ENCODE assay signal across 26 cellular contexts in the genomic region with DNA sequence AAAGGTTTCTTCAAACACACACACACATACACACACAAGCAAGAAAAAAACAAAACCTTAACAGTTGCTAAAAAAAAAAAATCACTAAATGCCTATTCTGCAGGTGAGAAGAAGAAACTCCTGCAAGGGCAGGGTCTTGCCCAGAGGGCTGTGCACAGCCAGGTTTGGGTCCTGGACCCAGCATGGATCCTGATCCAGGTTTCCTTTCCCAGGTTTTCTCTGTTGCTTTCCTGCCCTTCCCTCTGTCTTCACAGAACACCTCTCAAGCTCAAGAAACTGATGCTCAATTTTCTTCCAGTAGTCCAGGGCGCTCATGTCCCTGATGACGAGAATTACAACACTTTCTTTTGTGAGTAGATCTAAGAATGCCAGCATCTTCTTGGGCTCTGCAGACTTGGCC.
DNase-seq lines count a peak whose midpoint lies in the region; ATAC-seq, FAIRE-seq and TF ChIP-seq lines count a peak whose summit lies in the region.
"Had no signal": no experiment of that assay in that cellular context is flagged by ENCODE, and none has a peak within 500 bp of the region (broad histone marks: within the 10 kb centered on the region; RNA-seq: fewer than 3 reads in every experiment).

No MANE protein-coding gene starts in this region.

- POLR2A ChIA-PET in activated B cell treated with CpG ODN at 0.5 μM for 24 hours (lab: Charles Lee): no interaction called here
- POLR2A ChIA-PET in HepG2 (lab: Yijun Ruan, JAX): no interaction called here

- H4K20me1 ChIP-seq in HepG2 (ENCODE audit: insufficient read depth, low read length) (no peaks in the 10 kb centered on the region), GM23248 (ENCODE audit: insufficient read depth) (no peaks in the 10 kb centered on the region)

- intact Hi-C loops in activated B cell treated with CpG ODN at 0.5 μM for 24 hours (cut with micrococcal nuclease): no loop called here
- intact Hi-C loops in HepG2 (cut with micrococcal nuclease; ENCODE audit: unreplicated experiment): no loop called here

- in situ Hi-C loops in HepG2 (cut with HindIII; ENCODE audit: extremely low pct_ligation_motif_present, low pct_unique_long_range_greater_than_20kb) (no loop called here), GM23248 (cut with MboI) (no loop called here)

- H2AFZ ChIP-seq in HepG2 (ENCODE audit: low read length) (no peak overlapping the region), GM23248 (no peak overlapping the region)

- no peaks in the 10 kb centered on the region for H3K9me2 ChIP-seq in GM23248 (ENCODE audit: insufficient read depth)
- H3K9me2 ChIP-seq: SK-N-SH had no signal

- H3K27ac ChIP-seq in HepG2 (ENCODE audit: extremely low read length, insufficient read depth, low read length) (no peak overlapping the region), GM23248 (no peak overlapping the region)
- H3K27ac ChIP-seq: A549, HL-60 had no signal

- no peaks in the 10 kb centered on the region for H3K4me1 ChIP-seq in HepG2 (ENCODE audit: insufficient read depth, low read length)
- no peaks in the 10 kb centered on the region for H3K4me1 ChIP-seq in GM23248 (ENCODE audit: insufficient read depth)
- H3K4me1 ChIP-seq: A549, HAP-1 had no signal

- ATAC-seq in activated B cell treated with CpG ODN at 0.5 μM for 24 hours (ENCODE audit: low read depth) (no peak), HepG2 (no peak), HG02970 (IDR thresholded peaks at IDR 0.05; ENCODE audit: low FRiP score, unreplicated experiment) (no peak)
- ATAC-seq in stimulated activated memory B cell treated with anti-CD40 and anti-IgM and Interleukin-4, amounts not matched to agents 10 μg/mL and 1 μg/mL and 100 μg/mL, for 72 hours: no peak
- ATAC-seq: PC-3 had no signal

- H3K36me3 ChIP-seq in H7 (replicated peaks; ENCODE audit: control insufficient read depth, insufficient read depth, low read length): no peaks in the 10 kb centered on the region
- no peaks in the 10 kb centered on the region for H3K36me3 ChIP-seq in HepG2 (replicated peaks in 1 of 2; ENCODE audit: control insufficient read depth in 1 of 2, insufficient read depth in 2 of 2, low read length in 2 of 2)
- no peaks in the 10 kb centered on the region for H3K36me3 ChIP-seq in GM23248 (ENCODE audit: low read depth)
- H3K36me3 ChIP-seq: HAP-1 had no signal

- no peaks in the 10 kb centered on the region for H3K27me3 Mint-ChIP-seq in activated B cell treated with CpG ODN at 0.5 μM for 24 hours
- no peaks in the 10 kb centered on the region for H3K27me3 Mint-ChIP-seq in stimulated activated memory B cell treated with anti-CD40 and anti-IgM and Interleukin-4, amounts not matched to agents 10 μg/mL and 1 μg/mL and 100 μg/mL, for 72 hours

- no peak overlapping the region for H3K9ac ChIP-seq in HepG2 (ENCODE audit: insufficient read depth, low read depth, low read length)
- H3K9ac ChIP-seq in GM23248: no peak overlapping the region
- H3K9ac ChIP-seq: SK-N-SH had no signal

- no peak overlapping the region for H3K4me2 ChIP-seq in HepG2 (ENCODE audit: low read depth, low read length)
- H3K4me2 ChIP-seq in GM23248 (ENCODE audit: unreplicated experiment): no peak overlapping the region
- H3K4me2 ChIP-seq: A549, SK-N-SH had no signal

- H3K27me3 ChIP-seq in H7 (ENCODE audit: control insufficient read depth, insufficient read depth, low read length) (no peaks in the 10 kb centered on the region), HepG2 (ENCODE audit: control insufficient read depth in 1 of 2, insufficient read depth in 2 of 2, low read length in 2 of 2) (peaks cover 4 to 48% of the 10 kb centered on the region in 2 experiments; a peak in 3 of 5 replicates), GM23248 (replicated peaks; ENCODE audit: insufficient read depth) (peaks cover 58% of the 10 kb centered on the region)

- H3K9me3 ChIP-seq in HepG2 (ENCODE audit: low read length): no peaks in the 10 kb centered on the region
- H3K9me3 ChIP-seq in GM23248 (ENCODE audit: low read depth): no peaks in the 10 kb centered on the region
- H3K9me3 ChIP-seq: A549, HAP-1, SK-N-SH had no signal

- WGBS in HepG2 (ENCODE audit: low lambda C conversion rate): 30% methylated on average over 2 of the region's 2 CpGs
- WGBS in GM23248 (ENCODE audit: low coverage in 1 of 2, low lambda C conversion rate in 2 of 2, missing lambda C conversion rate in 2 of 2), 2 experiments: 17 to 19% methylated on average over 2 of the region's 2 CpGs

- FAIRE-seq in HepG2 (lab: Jason Lieb, UNC): no peak
- FAIRE-seq in GM19239 (lab: Jason Lieb, UNC): no peak
- FAIRE-seq: A549 had no signal

- no peak for TF ChIP-seq RAD21 in HepG2 (CRISPR knock-in tag; IDR thresholded peaks at IDR 0.05)

- H3K4me1 Mint-ChIP-seq in activated B cell treated with CpG ODN at 0.5 μM for 24 hours: peaks cover 35% of the 10 kb centered on the region
- peaks cover 52% of the 10 kb centered on the region for H3K4me1 Mint-ChIP-seq in stimulated activated memory B cell treated with anti-CD40 and anti-IgM and Interleukin-4, amounts not matched to agents 10 μg/mL and 1 μg/mL and 100 μg/mL, for 72 hours
- H3K4me1 Mint-ChIP-seq: CD4-positive, alpha-beta memory T cell had no signal

- no peak for TF ChIP-seq POLR2A in HepG2 (IDR thresholded peaks at IDR 0.05; ENCODE audit: insufficient read depth in 1 of 2, low read depth in 2 of 2, low read length in 2 of 2)

- TF ChIP-seq CTCF in activated B cell treated with CpG ODN at 0.5 μM for 24 hours (IDR thresholded peaks at IDR 0.05) (no peak), HepG2 (CRISPR knock-in tag; IDR thresholded peaks at IDR 0.05) (no peak)

- H3K4me3 ChIP-seq in H7 (ENCODE audit: insufficient read depth, low read depth, low read length) (no peak overlapping the region), HepG2 (replicated peaks in 1 of 3; ENCODE audit: insufficient read depth in 1 of 3, low read depth in 2 of 3, low read length in 3 of 3) (no peak overlapping the region), GM23248 (no peak overlapping the region)
- H3K4me3 ChIP-seq: A549, HAP-1 had no signal

- CTCF ChIA-PET in activated B cell treated with CpG ODN at 0.5 μM for 24 hours (lab: Charles Lee): no interaction called here
- CTCF ChIA-PET in HepG2 (lab: Yijun Ruan, JAX; ENCODE audit: low intra/inter-chr PET ratio, low total read pairs): no interaction called here

- no peak overlapping the region for H3K4me3 Mint-ChIP-seq in activated B cell treated with CpG ODN at 0.5 μM for 24 hours
- no peak overlapping the region for H3K4me3 Mint-ChIP-seq in stimulated activated memory B cell treated with anti-CD40 and anti-IgM and Interleukin-4, amounts not matched to agents 10 μg/mL and 1 μg/mL and 100 μg/mL, for 72 hours
- H3K4me3 Mint-ChIP-seq: CD4-positive, alpha-beta memory T cell had no signal

- H3K79me2 ChIP-seq in HepG2 (ENCODE audit: insufficient read depth, low read length) (no peaks in the 10 kb centered on the region), GM23248 (ENCODE audit: insufficient read depth) (no peaks in the 10 kb centered on the region)

- no peak for TF ChIP-seq EP300 in HepG2 (IDR thresholded peaks at IDR 0.05; ENCODE audit: low read depth in 2 of 2, low read length in 2 of 2)
- TF ChIP-seq EP300 in HepG2 (CRISPR knock-in tag; IDR thresholded peaks at IDR 0.05; ENCODE audit: borderline replicate concordance): no peak

- H3K27ac Mint-ChIP-seq in activated B cell treated with CpG ODN at 0.5 μM for 24 hours: peak overlapping the region; percentile 53
- peak overlapping the region; percentile 38 for H3K27ac Mint-ChIP-seq in stimulated activated memory B cell treated with anti-CD40 and anti-IgM and Interleukin-4, amounts not matched to agents 10 μg/mL and 1 μg/mL and 100 μg/mL, for 72 hours
- H3K27ac Mint-ChIP-seq: CD4-positive, alpha-beta memory T cell had no signal

- no peaks in the 10 kb centered on the region for H3K9me3 Mint-ChIP-seq in activated B cell treated with CpG ODN at 0.5 μM for 24 hours
- no peaks in the 10 kb centered on the region for H3K9me3 Mint-ChIP-seq in stimulated activated memory B cell treated with anti-CD40 and anti-IgM and Interleukin-4, amounts not matched to agents 10 μg/mL and 1 μg/mL and 100 μg/mL, for 72 hours
- H3K9me3 Mint-ChIP-seq: CD4-positive, alpha-beta memory T cell had no signal

- H3K36me3 Mint-ChIP-seq in activated B cell treated with CpG ODN at 0.5 μM for 24 hours (ENCODE audit: low read depth): peaks cover 97% of the 10 kb centered on the region
- H3K36me3 Mint-ChIP-seq in stimulated activated memory B cell treated with anti-CD40 and anti-IgM and Interleukin-4, amounts not matched to agents 10 μg/mL and 1 μg/mL and 100 μg/mL, for 72 hours: peaks cover 80% of the 10 kb centered on the region
- H3K36me3 Mint-ChIP-seq: CD4-positive, alpha-beta memory T cell had no signal

- BruUV-seq in HepG2 (replicated peaks; lab: Mats Ljungman, UMichigan): no TSS peak

- no peaks in the 10 kb centered on the region for H3F3A ChIP-seq in GM23248 (ENCODE audit: insufficient read depth)

- DNase-seq in H7: peak; percentile 63
- no peak for DNase-seq in activated B cell treated with CpG ODN at 0.5 μM for 24 hours
- DNase-seq in HepG2 (ENCODE audit: low spot score): no peak
- DNase-seq in GM19239 (ENCODE audit: insufficient read length, low spot score): no peak
- no peak for DNase-seq in GM23248
- DNase-seq: AML-193; C1 segment of cervical spinal cord; CD4-positive, alpha-beta memory T cell; COR-L47; DMS53; Karpas-422; NCI-H1092; NCI-H1436; NCI-H1930; NCI-H2107; NCI-H446 treated with DMSO at 0.1 percent for 48 hours; NCI-H526; NCI-H82; NK-92 treated with Interleukin-12 subunit alpha and Interleukin-12 subunit beta, amount 100 ng/mL, for 24 hours; PC-3; SK-N-SH had no signal
